Comparison of ENCODE assay signal across 34 cellular contexts in genomic region chr7:3606436-3606835, GRCh38.
"Had no signal": no experiment of that assay in that cellular context is flagged by ENCODE, and none has a peak within 500 bp of the region (broad histone marks: within the 10 kb centered on the region; RNA-seq: fewer than 3 reads in every experiment).

No MANE protein-coding gene starts in this region.

- H3K27ac Mint-ChIP-seq: activated B cell treated with CpG ODN at 0.5 μM for 24 hours; activated CD8-positive, alpha-beta T cell treated with anti-CD3 and anti-CD28 coated beads for 36 hours; activated naive CD4-positive, alpha-beta T cell treated with anti-CD3 and anti-CD28 coated beads, Interleukin-2, amount 50 U/mL, for 24 hours; activated T-cell treated with anti-CD3 and anti-CD28 coated beads, Interleukin-2, amount 50 U/mL, for 72 hours; activated T-helper 17 cell treated with anti-CD3 and anti-CD28 coated beads, Interleukin-2, amount 50 U/mL, for 72 hours; brain had no signal

- H3K27ac ChIP-seq: adrenal gland, PC-9, VCaP had no signal

- H3K4me2 ChIP-seq: PC-9 had no signal

- DNase-seq: activated B cell treated with CpG ODN at 0.5 μM for 24 hours; activated CD4-positive, alpha-beta T cell treated with anti-CD3 and anti-CD28 coated beads for 48 hours; activated CD4-positive, alpha-beta T cell treated with anti-CD3 and anti-CD28 coated beads, Interleukin-2, amount 50 U/mL, for 4 hours; activated CD4-positive, CD25-positive, alpha-beta regulatory T cell treated with anti-CD3 and anti-CD28 coated beads, Interleukin-2, amount 50 U/mL, for 72 hours; activated CD8-positive, alpha-beta T cell treated with anti-CD3 and anti-CD28 coated beads for 36 hours; activated gamma-delta T cell; activated naive CD4-positive, alpha-beta T cell treated with Interleukin-2 at 50 U/mL for 16 hours; activated T-cell treated with anti-CD3 and anti-CD28 coated beads, Interleukin-2, amount 50 U/mL, for 1 hour; activated T-cell treated with anti-CD3 and anti-CD28 coated beads, Interleukin-2, amount 50 U/mL, for 72 hours; adrenal gland; anterior cingulate cortex; Karpas-422; KBM-7; NCI-H1105; NCI-H1436; NCI-H1694; NCI-H1930; NCI-H2081 treated with DMSO at 0.1 percent for 48 hours; NCI-H345; NCI-H524 treated with DMSO at 0.1 percent for 48 hours; NCI-H748 treated with DMSO at 0.1 percent for 48 hours; NK-92 treated with Interleukin-12 subunit alpha and Interleukin-12 subunit beta, amount 100 ng/mL, for 24 hours; PC-9; Right ventricle myocardium superior; SW 1271; T-helper 1 cell; T-helper 2 cell; T-helper 9 cell had no signal

- ATAC-seq: activated CD8-positive, alpha-beta T cell treated with anti-CD3 and anti-CD28 coated beads for 36 hours; activated T-cell treated with anti-CD3 and anti-CD28 coated beads, Interleukin-2, amount 50 U/mL, for 72 hours; activated T-helper 17 cell treated with anti-CD3 and anti-CD28 coated beads, Interleukin-2, amount 50 U/mL, for 72 hours had no signal

- FAIRE-seq: bronchial epithelial cell had no signal

- H2AFZ ChIP-seq: PC-9 had no signal

- H3K36me3 ChIP-seq: adrenal gland had no signal

- H3K9me3 ChIP-seq: adrenal gland had no signal

- H3K27me3 ChIP-seq: adrenal gland had no signal

- H3K4me1 ChIP-seq: adrenal gland had no signal

- H3K4me3 ChIP-seq: adrenal gland, PC-9 had no signal

- H3K9me3 Mint-ChIP-seq: activated CD8-positive, alpha-beta T cell treated with anti-CD3 and anti-CD28 coated beads for 36 hours; activated naive CD4-positive, alpha-beta T cell treated with anti-CD3 and anti-CD28 coated beads, Interleukin-2, amount 50 U/mL, for 24 hours; IgD-negative memory B cell had no signal
